14 cellular contexts compared by ENCODE assay signal in genomic region chr11:61919113-61919840, GRCh38. TPM values are rescaled to one million over a fixed set of nuclear protein-coding genes. Genes with fewer than 3 reads are reported as not detected.
DNase-seq lines count a peak whose midpoint lies in the region; ATAC-seq and TF ChIP-seq lines count a peak whose summit lies in the region.
"Had no signal": no experiment of that assay in that cellular context is flagged by ENCODE, and none has a peak within 500 bp of the region (broad histone marks: within the 10 kb centered on the region; RNA-seq: fewer than 3 reads in every experiment).

No MANE protein-coding gene starts in this region.

- no peak for TF ChIP-seq CTCF in heart right ventricle (IDR thresholded peaks at IDR 0.05)
- TF ChIP-seq CTCF in transverse colon (IDR thresholded peaks at IDR 0.05), result no peak

- H3K4me3 Mint-ChIP-seq in dendritic cell treated with granulocyte-macrophage colony-stimulating factor and Interleukin-4, amounts not matched to agents 40 ng/mL and 50 ng/mL, for 4 days, result no peak overlapping the region

- no peak for TF ChIP-seq EP300 in transverse colon (IDR thresholded peaks at IDR 0.05; ENCODE audit: low read depth)

- peaks cover 0 to 13% (median 0%) of the 10 kb centered on the region in 7 donors for H3K27me3 ChIP-seq in heart right ventricle
- H3K27me3 ChIP-seq in muscle layer of colon (ENCODE audit: control insufficient read depth in 1 of 2, insufficient read depth in 2 of 2, low read length in 2 of 2), result peaks cover 0 to 11% of the 10 kb centered on the region in 2 donors
- H3K27me3 ChIP-seq in transverse colon, result peaks cover 55% of the 10 kb centered on the region

- H3K4me1 Mint-ChIP-seq in dendritic cell treated with granulocyte-macrophage colony-stimulating factor and Interleukin-4, amounts not matched to agents 40 ng/mL and 50 ng/mL, for 4 days (ENCODE audit: low read depth), result peaks cover 77% of the 10 kb centered on the region

- intact Hi-C loops in heart right ventricle (cut with DNase I) (no loop called here), left cardiac atrium (cut with DNase I) (no loop called here), transverse colon (cut with DNase I; ENCODE audit: low total_unique reads) (no loop called here)
- intact Hi-C loops in dendritic cell treated with granulocyte-macrophage colony-stimulating factor and Interleukin-4, amounts not matched to agents 40 ng/mL and 50 ng/mL, for 4 days (cut with micrococcal nuclease), result no loop called here

- H3K4me1 ChIP-seq in heart right ventricle (peaks cover 13 to 68% (median 48%) of the 10 kb centered on the region in 9 donors), muscle layer of colon (ENCODE audit: insufficient read depth, low read length) (peaks cover 45% of the 10 kb centered on the region), transverse colon (peaks cover 0 to 37% (median 12%) of the 10 kb centered on the region in 4 donors)

- in situ Hi-C loops in transverse colon (cut with MboI; ENCODE audit: low pct_ligation_motif_present in 1 of 4, low pct_unique_long_range_greater_than_20kb in 1 of 4, low sequenced_read_pairs in 3 of 4), result no loop called here

- peak overlapping the region; percentile 83 for H3K27ac Mint-ChIP-seq in dendritic cell treated with granulocyte-macrophage colony-stimulating factor and Interleukin-4, amounts not matched to agents 40 ng/mL and 50 ng/mL, for 4 days

- 71 to 77% methylated on average over 6 of the region's 6 CpGs for WGBS in heart right ventricle, 2 donors
- WGBS in transverse colon (ENCODE audit: low coverage in 1 of 2), 2 donors, result 66 to 75% methylated on average over 2 to 6 of the region's 6 CpGs

- peaks cover 59% of the 10 kb centered on the region for H3K27me3 Mint-ChIP-seq in dendritic cell treated with granulocyte-macrophage colony-stimulating factor and Interleukin-4, amounts not matched to agents 40 ng/mL and 50 ng/mL, for 4 days

- H3K9me3 Mint-ChIP-seq in dendritic cell treated with granulocyte-macrophage colony-stimulating factor and Interleukin-4, amounts not matched to agents 40 ng/mL and 50 ng/mL, for 4 days, result no peaks in the 10 kb centered on the region

- H3K9ac ChIP-seq in muscle layer of colon (ENCODE audit: low read length), result no peak overlapping the region

- H3K4me3 ChIP-seq in heart right ventricle, result no peak overlapping the region
- H3K4me3 ChIP-seq in muscle layer of colon (ENCODE audit: low read depth in 1 of 2, low read length in 2 of 2), result no peak overlapping the region
- H3K4me3 ChIP-seq in transverse colon, result no peak overlapping the region
- H3K4me3 ChIP-seq: coronary artery, upper lobe of left lung had no signal

- ATAC-seq in heart right ventricle, result no peak
- no peak for ATAC-seq in left cardiac atrium

- no peak for TF ChIP-seq POLR2A in transverse colon (IDR thresholded peaks at IDR 0.05)

- H3K36me3 Mint-ChIP-seq in dendritic cell treated with granulocyte-macrophage colony-stimulating factor and Interleukin-4, amounts not matched to agents 40 ng/mL and 50 ng/mL, for 4 days (ENCODE audit: low read depth), result peaks cover 6% of the 10 kb centered on the region

- DNase-seq in heart right ventricle (no peak), left cardiac atrium (no peak), transverse colon (no peak), GOT3 (lab: John Stamatoyannopoulos, UW) (no peak), HT-29 (ENCODE audit: low spot score) (no peak), DMS79 (lab: John Stamatoyannopoulos, UW) (no peak)
- DNase-seq: activated CD8-positive, alpha-beta memory T cell treated with anti-CD3 and anti-CD28 coated beads, Interleukin-2, amount 50 U/mL, for 4 hours; KG1; NCI-H1694; upper lobe of left lung had no signal

- H3K9me3 ChIP-seq in heart right ventricle (no peaks in the 10 kb centered on the region), muscle layer of colon (ENCODE audit: low read length) (no peaks in the 10 kb centered on the region), transverse colon (no peaks in the 10 kb centered on the region)
- H3K9me3 ChIP-seq: upper lobe of left lung had no signal

- H3K36me3 ChIP-seq in heart right ventricle (no peaks in the 10 kb centered on the region), muscle layer of colon (ENCODE audit: insufficient read depth, low read length) (no peaks in the 10 kb centered on the region), transverse colon (no peaks in the 10 kb centered on the region)
- H3K36me3 ChIP-seq: upper lobe of left lung had no signal

- H3K27ac ChIP-seq in heart right ventricle (peak overlapping the region in 9 of 10 donors; percentile 42 to 88 (median 83)), muscle layer of colon (ENCODE audit: low read depth, low read length) (peak overlapping the region; percentile 31), transverse colon (peak overlapping the region; percentile 11 to 72 (median 65))
- H3K27ac ChIP-seq: VCaP had no signal

RNA-seq across cellular contexts. Expression of gene RAB3IL1, which starts 1.9 kb away (rescaled TPM):
- total RNA-seq in heart right ventricle, result 10 to 100 TPM in 3 of 10 donors, 1 to 10 TPM in 7; 3.7 to 11.1 (median 6.6) TPM
- polyA plus RNA-seq in heart right ventricle, result 1 to 10 TPM; 8.2 to 9.7 TPM
- total RNA-seq in left cardiac atrium, result 10 to 100 TPM; 17.3 to 21.8 TPM
- total RNA-seq in transverse colon, result 1 to 10 TPM; 1.2 to 7.6 (median 5.9) TPM
- total RNA-seq in HT-29 (2014; rRNA removed; shearing (Covaris generic)), result 1.6 TPM in 1 of 2 replicates, not detected in the other

RNA-seq across cellular contexts. Expression of gene FADS3, which starts 27.9 kb away (rescaled TPM):
- 100 to 1,000 TPM in 1 of 10 donors, 10 to 100 TPM in 9; 54.9 to 119 (median 71.1) TPM for total RNA-seq in heart right ventricle
- 100 to 1,000 TPM; 119 to 217 TPM for polyA plus RNA-seq in heart right ventricle
- total RNA-seq in left cardiac atrium, result 10 to 100 TPM; 70.5 to 90.6 TPM
- total RNA-seq in transverse colon, result 10 to 100 TPM; 19.5 to 96.9 (median 31.6) TPM
- total RNA-seq in HT-29 (2014; rRNA removed; shearing (Covaris generic)), result 42.2 and 44.0 TPM in 2 replicates

RNA-seq across cellular contexts. Expression of gene BEST1, which starts 30.9 kb away (rescaled TPM):
- total RNA-seq in heart right ventricle (1 to 10 TPM in 5 of 10 donors, under 1 TPM in 5; 0.39 to 1.8 (median 1.2) TPM), left cardiac atrium (1 to 10 TPM; 3.4 to 3.9 TPM), transverse colon (1 to 10 TPM in 3 of 4 donors, under 1 TPM in 1; 0.40 to 3.7 (median 2.6) TPM)
- polyA plus RNA-seq in heart right ventricle, result 1 to 10 TPM; 3.3 to 4.9 TPM
- total RNA-seq in HT-29 (2014; rRNA removed; shearing (Covaris generic)), result 0.46 TPM in 1 of 2 replicates, not detected in the other

RNA-seq across cellular contexts. Expression of gene FTH1, which starts 48.2 kb away (rescaled TPM):
- 1,000 to 10,000 TPM; 2,008 to 4,360 (median 2,962) TPM for total RNA-seq in heart right ventricle
- 1,000 to 10,000 TPM; 1,346 to 5,199 TPM for polyA plus RNA-seq in heart right ventricle
- 1,000 to 10,000 TPM; 2,726 to 3,432 TPM for total RNA-seq in left cardiac atrium
- 1,000 to 10,000 TPM; 2,288 to 6,007 (median 4,694) TPM for total RNA-seq in transverse colon
- 1,803 and 2,077 TPM in 2 replicates for total RNA-seq in HT-29 (2014; rRNA removed; shearing (Covaris generic))

Comparison
In these comparisons a context has a peak if more than half of its experiments do, and no peak if none do; other contexts are left out.
1. H3K27ac ChIP-seq: peak in every context shown above with its lines; median percentile 83 in heart right ventricle; 65 in transverse colon; 31 in muscle layer of colon.